8 cellular contexts compared by ENCODE assay signal in genomic region chr1:212368073-212368484, GRCh38. TPM values are rescaled to one million over a fixed set of nuclear protein-coding genes. Genes with fewer than 3 reads are reported as not detected.
DNase-seq lines count a peak whose midpoint lies in the region; ATAC-seq, FAIRE-seq and TF ChIP-seq lines count a peak whose summit lies in the region.

No MANE protein-coding gene starts in this region.

- intact Hi-C loops in Right ventricle myocardium superior (cut with DNase I) (loop anchor here (5.0 kb wide), 2 partner anchors 84 to 296 kb away; no protein-coding TSS in a partner anchor), ovary (cut with DNase I) (no loop called here)

- no peak for FAIRE-seq in HTR-8/SVneo (lab: Jason Lieb, UNC)
- no peak for FAIRE-seq in RCC 7860 (lab: Jason Lieb, UNC)

- TF ChIP-seq CTCF in ovary (IDR thresholded peaks at IDR 0.05) = no peak

- no peaks in the 10 kb centered on the region for H3K4me1 Mint-ChIP-seq in activated naive CD4-positive, alpha-beta T cell treated with anti-CD3 and anti-CD28 coated beads, Interleukin-2, amount 10 ng/mL, durations not matched to agents 7 days and 5 days

- no peaks in the 10 kb centered on the region for H3K9me3 ChIP-seq in ovary

- no peaks in the 10 kb centered on the region for H3K36me3 ChIP-seq in ovary

- no peak overlapping the region for H3K4me3 ChIP-seq in ovary

- DNase-seq in COLO829 (ENCODE audit: low spot score) = peak; percentile 70
- DNase-seq in HTR-8/SVneo (ENCODE audit: insufficient read length, low spot score) = peak; percentile 83
- peak; percentile 67 for DNase-seq in RCC 7860 (ENCODE audit: low spot score)
- DNase-seq in activated naive CD4-positive, alpha-beta T cell treated with anti-CD3 and anti-CD28 coated beads, Interleukin-2, amount 10 ng/mL, durations not matched to agents 7 days and 5 days = peak; percentile 71
- no peak for DNase-seq in Right ventricle myocardium superior
- peak; percentile 15 for DNase-seq in retina
- no peak for DNase-seq in ovary

- no peak overlapping the region for H3K27ac ChIP-seq in ovary

- H3K4me1 ChIP-seq in ovary (ENCODE audit: insufficient read depth) = no peaks in the 10 kb centered on the region

- CTCF ChIA-PET in activated naive CD4-positive, alpha-beta T cell treated with anti-CD3 and anti-CD28 coated beads, Interleukin-2, amount 10 ng/mL, durations not matched to agents 7 days and 5 days (lab: Charles Lee) = interaction anchor here (0.5 to 5.0 kb wide), 20 partner anchors 8 to 687 kb away, joined by 3 to 49 read pairs (median 4); partner anchors contain the start of genes DTL and INTS7

- no peak overlapping the region for H3K27ac Mint-ChIP-seq in activated naive CD4-positive, alpha-beta T cell treated with anti-CD3 and anti-CD28 coated beads, Interleukin-2, amount 10 ng/mL, durations not matched to agents 7 days and 5 days

- no peaks in the 10 kb centered on the region for H3K27me3 ChIP-seq in ovary

- WGBS in ovary, 3 donors = 77 to 84% (median 77%) methylated on average over 3 of the region's 3 CpGs

- ATAC-seq in GM19351 (IDR thresholded peaks at IDR 0.05; ENCODE audit: unreplicated experiment) = peak; percentile 85
- ATAC-seq in Right ventricle myocardium superior (ENCODE audit: poor library complexity) = peak; percentile 76

- H3K27me3 Mint-ChIP-seq in activated naive CD4-positive, alpha-beta T cell treated with anti-CD3 and anti-CD28 coated beads, Interleukin-2, amount 10 ng/mL, durations not matched to agents 7 days and 5 days = no peaks in the 10 kb centered on the region

- peaks cover 55% of the 10 kb centered on the region for H3K36me3 Mint-ChIP-seq in activated naive CD4-positive, alpha-beta T cell treated with anti-CD3 and anti-CD28 coated beads, Interleukin-2, amount 10 ng/mL, durations not matched to agents 7 days and 5 days

- no peak for TF ChIP-seq EP300 in ovary (IDR thresholded peaks at IDR 0.05)

- no peak overlapping the region for H3K4me3 Mint-ChIP-seq in activated naive CD4-positive, alpha-beta T cell treated with anti-CD3 and anti-CD28 coated beads, Interleukin-2, amount 10 ng/mL, durations not matched to agents 7 days and 5 days

- H3K9me3 Mint-ChIP-seq in activated naive CD4-positive, alpha-beta T cell treated with anti-CD3 and anti-CD28 coated beads, Interleukin-2, amount 10 ng/mL, durations not matched to agents 7 days and 5 days = peaks cover 4% of the 10 kb centered on the region

- no peak for TF ChIP-seq POLR2A in ovary (IDR thresholded peaks at IDR 0.05)

RNA-seq across cellular contexts. Expression of gene PACC1, which starts 46.6 kb away (rescaled TPM):
- 2.2 TPM for total RNA-seq in Right ventricle myocardium superior
- total RNA-seq in ovary = 1 to 10 TPM; 2.3 to 4.2 (median 2.9) TPM
- 1 to 10 TPM; 1.9 to 9.5 TPM for polyA plus RNA-seq in ovary

Comparison
In these comparisons a context has a peak if more than half of its experiments do, and no peak if none do; other contexts are left out.
1. DNase-seq: peak in COLO829 (single experiment), HTR-8/SVneo (single experiment), RCC 7860 (single experiment), activated naive CD4-positive, alpha-beta T cell treated with anti-CD3 and anti-CD28 coated beads, Interleukin-2, amount 10 ng/mL, durations not matched to agents 7 days and 5 days (single experiment) and retina (single experiment); none in Right ventricle myocardium superior (single experiment) and ovary (0 of 5).